In genomic region chr12:57515468-57515933, GRCh38 we compare ENCODE assay signal across 19 cellular contexts. TPM values are rescaled to one million over a fixed set of nuclear protein-coding genes. Genes with fewer than 3 reads are reported as not detected.
DNase-seq lines count a peak whose midpoint lies in the region; ATAC-seq and TF ChIP-seq lines count a peak whose summit lies in the region.
"Had no signal": no experiment of that assay in that cellular context is flagged by ENCODE, and none has a peak within 500 bp of the region (broad histone marks: within the 10 kb centered on the region; RNA-seq: fewer than 3 reads in every experiment).

No MANE protein-coding gene starts in this region.

- H3K4me3 Mint-ChIP-seq in endothelial cell (ENCODE audit: unreplicated experiment) (no peak overlapping the region), glutamatergic neuron (ENCODE audit: unreplicated experiment) (no peak overlapping the region)
- H3K4me3 Mint-ChIP-seq: activated naive CD8-positive, alpha-beta T cell treated with anti-CD3 and anti-CD28 coated beads, Interleukin-2, amount 10 ng/mL, durations not matched to agents 7 days and 5 days had no signal

- peaks cover 55% of the 10 kb centered on the region for H3K36me3 ChIP-seq in cardiac muscle cell
- H3K36me3 ChIP-seq in right atrium auricular region, result peaks cover 63% of the 10 kb centered on the region
- H3K36me3 ChIP-seq in Panc1 (ENCODE audit: control insufficient read depth, insufficient read depth, low read length), result peaks cover 24% of the 10 kb centered on the region
- H3K36me3 ChIP-seq in smooth muscle cell (ENCODE audit: low read depth), result peaks cover 5% of the 10 kb centered on the region

- H3K27ac Mint-ChIP-seq in endothelial cell (ENCODE audit: unreplicated experiment) (peak overlapping the region; percentile 67), glutamatergic neuron (ENCODE audit: unreplicated experiment) (no peak overlapping the region)
- H3K27ac Mint-ChIP-seq: activated naive CD8-positive, alpha-beta T cell treated with anti-CD3 and anti-CD28 coated beads, Interleukin-2, amount 10 ng/mL, durations not matched to agents 7 days and 5 days had no signal

- H3K36me3 Mint-ChIP-seq in endothelial cell (ENCODE audit: low read depth, unreplicated experiment) (peaks cover 64% of the 10 kb centered on the region), glutamatergic neuron (ENCODE audit: unreplicated experiment) (peaks cover 7% of the 10 kb centered on the region)

- intact Hi-C loops in Panc1 (cut with micrococcal nuclease; ENCODE audit: unreplicated experiment), result no loop called here

- H3K27ac ChIP-seq in cardiac muscle cell (peak overlapping the region; percentile 62), right atrium auricular region (no peak overlapping the region), Panc1 (ENCODE audit: low read length) (peak overlapping the region; percentile 63; the same call in 1 of the 2 replicates), smooth muscle cell (ENCODE audit: low read depth) (peak overlapping the region; percentile 98)
- H3K27ac ChIP-seq: left lung had no signal

- peaks cover 11% of the 10 kb centered on the region for H3K4me1 ChIP-seq in cardiac muscle cell (ENCODE audit: low read depth)
- H3K4me1 ChIP-seq in right atrium auricular region, result peaks cover 0 to 29% of the 10 kb centered on the region in 2 donors
- H3K4me1 ChIP-seq in Panc1 (ENCODE audit: control insufficient read depth, insufficient read depth, low read length), result peaks cover 36% of the 10 kb centered on the region
- peaks cover 10% of the 10 kb centered on the region for H3K4me1 ChIP-seq in smooth muscle cell (ENCODE audit: low read depth)

- no peak overlapping the region for H3K9ac ChIP-seq in smooth muscle cell (ENCODE audit: low read depth)
- H3K9ac ChIP-seq: SK-N-SH had no signal

- no peak overlapping the region for H2AFZ ChIP-seq in smooth muscle cell (ENCODE audit: low read depth)

- peaks cover 47% of the 10 kb centered on the region for H4K20me1 ChIP-seq in smooth muscle cell (ENCODE audit: low read depth)

- in situ Hi-C loops in Panc1 (cut with HindIII; ENCODE audit: low pct_unique_long_range_greater_than_20kb, low sequenced_read_pairs), result no loop called here

- H3K27me3 ChIP-seq in cardiac muscle cell (no peaks in the 10 kb centered on the region), right atrium auricular region (no peaks in the 10 kb centered on the region), Panc1 (ENCODE audit: control insufficient read depth, insufficient read depth, low read length) (no peaks in the 10 kb centered on the region), smooth muscle cell (ENCODE audit: low read depth) (no peaks in the 10 kb centered on the region)
- H3K27me3 ChIP-seq: dorsolateral prefrontal cortex, left lung, pancreas had no signal

- H3K9me3 Mint-ChIP-seq in endothelial cell (ENCODE audit: unreplicated experiment) (no peaks in the 10 kb centered on the region), glutamatergic neuron (ENCODE audit: unreplicated experiment) (peaks cover 35% of the 10 kb centered on the region)
- H3K9me3 Mint-ChIP-seq: activated naive CD8-positive, alpha-beta T cell treated with anti-CD3 and anti-CD28 coated beads, Interleukin-2, amount 10 ng/mL, durations not matched to agents 7 days and 5 days had no signal

- WGBS in smooth muscle cell (ENCODE audit: low lambda C conversion rate), result 97% methylated on average over 3 of the region's 3 CpGs

- ATAC-seq in Panc1, result no peak
- ATAC-seq: esophagus mucosa, left lung, pancreas had no signal

- H3K9me3 ChIP-seq in cardiac muscle cell (ENCODE audit: low read depth) (no peaks in the 10 kb centered on the region), right atrium auricular region (no peaks in the 10 kb centered on the region), Panc1 (ENCODE audit: control insufficient read depth, insufficient read depth, low read depth, low read length) (no peaks in the 10 kb centered on the region), smooth muscle cell (replicated peaks; ENCODE audit: low read depth) (no peaks in the 10 kb centered on the region)
- H3K9me3 ChIP-seq: left lung, pancreas, SK-N-SH had no signal

- no peak for TF ChIP-seq CTCF in cardiac muscle cell (IDR thresholded peaks at IDR 0.05; ENCODE audit: low read depth, low read length)
- no peak for TF ChIP-seq CTCF in right atrium auricular region (IDR thresholded peaks at IDR 0.05)
- no peak for TF ChIP-seq CTCF in Panc1 (IDR thresholded peaks at IDR 0.05)
- TF ChIP-seq CTCF in endothelial cell (IDR thresholded peaks at IDR 0.05; ENCODE audit: unreplicated experiment), result no peak
- TF ChIP-seq CTCF in smooth muscle cell (IDR thresholded peaks at IDR 0.05; ENCODE audit: borderline replicate concordance, insufficient read depth, poor library complexity, severe bottlenecking), result no peak
- TF ChIP-seq CTCF in glutamatergic neuron (IDR thresholded peaks at IDR 0.05; ENCODE audit: partially characterized antibody, unreplicated experiment), result no peak

- H3K27me3 Mint-ChIP-seq in endothelial cell (ENCODE audit: unreplicated experiment) (peaks cover 11% of the 10 kb centered on the region), glutamatergic neuron (ENCODE audit: unreplicated experiment) (peaks cover 18% of the 10 kb centered on the region)
- H3K27me3 Mint-ChIP-seq: activated naive CD8-positive, alpha-beta T cell treated with anti-CD3 and anti-CD28 coated beads, Interleukin-2, amount 10 ng/mL, durations not matched to agents 7 days and 5 days had no signal

- peaks cover 31% of the 10 kb centered on the region for H3K79me2 ChIP-seq in smooth muscle cell (ENCODE audit: low read depth)

- no peak overlapping the region for H3K4me3 ChIP-seq in cardiac muscle cell
- no peak overlapping the region for H3K4me3 ChIP-seq in right atrium auricular region
- no peak overlapping the region for H3K4me3 ChIP-seq in Panc1 (ENCODE audit: low read depth in 2 of 2, low read length in 2 of 2)
- H3K4me3 ChIP-seq in smooth muscle cell, result no peak overlapping the region
- H3K4me3 ChIP-seq: dorsolateral prefrontal cortex, left lung, pancreas had no signal

- CTCF ChIA-PET in Panc1 (lab: Charles Lee), result no interaction called here

- H3K4me2 ChIP-seq in smooth muscle cell, result no peak overlapping the region
- H3K4me2 ChIP-seq: SK-N-SH had no signal

- peaks cover 69% of the 10 kb centered on the region for H3F3A ChIP-seq in smooth muscle cell (ENCODE audit: low read depth)

- H3K4me1 Mint-ChIP-seq in endothelial cell (ENCODE audit: unreplicated experiment), result peaks cover 22% of the 10 kb centered on the region
- peaks cover 14% of the 10 kb centered on the region for H3K4me1 Mint-ChIP-seq in glutamatergic neuron (ENCODE audit: low read depth, unreplicated experiment)

- BruUV-seq in Panc1 (replicated peaks; lab: Mats Ljungman, UMichigan), result TSS peak; percentile 44

- DNase-seq in cardiac muscle cell (ENCODE audit: low read depth in 1 of 2, low spot score in 1 of 2) (peak in 1 of 2 donors; percentile 10), right atrium auricular region (ENCODE audit: low spot score) (no peak), Panc1 (ENCODE audit: low read depth, low spot score) (no peak), endothelial cell (ENCODE audit: low spot score) (no peak), smooth muscle cell (lab: John Stamatoyannopoulos, UW; ENCODE audit: unreplicated experiment) (no peak), NCI-H2107 treated with DMSO at 0.1 percent for 48 hours (lab: John Stamatoyannopoulos, UW; ENCODE audit: unreplicated experiment) (no peak), glutamatergic neuron (no peak), NCI-H1930 (lab: John Stamatoyannopoulos, UW) (no peak)
- DNase-seq: activated naive CD8-positive, alpha-beta T cell treated with anti-CD3 and anti-CD28 coated beads, Interleukin-2, amount 10 ng/mL, durations not matched to agents 7 days and 5 days; dorsolateral prefrontal cortex; left lung; NCI-H1105 treated with DMSO at 0.1 percent for 48 hours; NCI-H526 treated with DMSO at 0.1 percent for 48 hours; pancreas; PC-3; SK-N-SH had no signal

- POLR2A ChIA-PET in Panc1 (lab: Charles Lee), result no interaction called here

RNA-seq across cellular contexts. Expression of gene DDIT3, which starts 4.8 kb away (rescaled TPM):
- 30.2 and 44.2 TPM in 2 replicates for total RNA-seq in cardiac muscle cell
- polyA plus RNA-seq in cardiac muscle cell, result 33.8 and 51.3 TPM in 2 replicates
- total RNA-seq in right atrium auricular region, result 10 to 100 TPM; 19.8 to 25.0 TPM
- total RNA-seq in Panc1 (2021; ENCODE audit: unreplicated experiment), result 47.2 TPM
- 24.6 TPM for polyA plus RNA-seq in Panc1 (2012; ENCODE audit: insufficient read length)
- 4.2 TPM for total RNA-seq in endothelial cell (ENCODE audit: unreplicated experiment)
- 25.8 and 28.4 TPM in 2 replicates for total RNA-seq in smooth muscle cell
- polyA plus RNA-seq in smooth muscle cell, result 27.8 and 43.5 TPM in 2 replicates
- total RNA-seq in glutamatergic neuron (ENCODE audit: unreplicated experiment), result 70.9 TPM

RNA-seq across cellular contexts. Expression of gene MBD6, which starts 7.1 kb away (rescaled TPM):
- total RNA-seq in cardiac muscle cell, result 13.8 and 14.1 TPM in 2 replicates
- polyA plus RNA-seq in cardiac muscle cell, result 22.8 and 36.9 TPM in 2 replicates
- 10 to 100 TPM; 12.5 to 14.4 TPM for total RNA-seq in right atrium auricular region
- total RNA-seq in Panc1 (2021; ENCODE audit: unreplicated experiment), result 115 TPM
- polyA plus RNA-seq in Panc1 (2012; ENCODE audit: insufficient read length), result 99.2 TPM
- total RNA-seq in endothelial cell (ENCODE audit: unreplicated experiment), result 99.0 TPM
- total RNA-seq in smooth muscle cell, result 3.7 and 9.1 TPM in 2 replicates
- polyA plus RNA-seq in smooth muscle cell, result 11.7 and 18.4 TPM in 2 replicates
- total RNA-seq in glutamatergic neuron (ENCODE audit: unreplicated experiment), result 108 TPM

RNA-seq across cellular contexts. Expression of gene MARS1, which starts 27.6 kb away (rescaled TPM):
- total RNA-seq in cardiac muscle cell (76.7 and 333 TPM in 2 replicates), right atrium auricular region (10 to 100 TPM; 36.9 to 41.0 TPM), Panc1 (2021; ENCODE audit: unreplicated experiment) (291 TPM), endothelial cell (ENCODE audit: unreplicated experiment) (183 TPM), smooth muscle cell (192 and 629 TPM in 2 replicates), glutamatergic neuron (ENCODE audit: unreplicated experiment) (870 TPM)
- polyA plus RNA-seq in cardiac muscle cell (153 and 190 TPM in 2 replicates), smooth muscle cell (186 and 187 TPM in 2 replicates)
- 380 TPM for polyA plus RNA-seq in Panc1 (2012; ENCODE audit: insufficient read length)

RNA-seq across cellular contexts. Expression of gene DCTN2, which starts 31.5 kb away (rescaled TPM):
- total RNA-seq in cardiac muscle cell (210 and 230 TPM in 2 replicates), right atrium auricular region (100 to 1,000 TPM; 109 to 114 TPM), Panc1 (2021; ENCODE audit: unreplicated experiment) (97.6 TPM), endothelial cell (ENCODE audit: unreplicated experiment) (195 TPM), smooth muscle cell (88.0 and 107 TPM in 2 replicates), glutamatergic neuron (ENCODE audit: unreplicated experiment) (484 TPM)
- polyA plus RNA-seq in cardiac muscle cell (156 and 157 TPM in 2 replicates), smooth muscle cell (119 and 127 TPM in 2 replicates)
- 109 TPM for polyA plus RNA-seq in Panc1 (2012; ENCODE audit: insufficient read length)

RNA-seq across cellular contexts. Expression of gene KIF5A, which starts 34.3 kb away (rescaled TPM):
- total RNA-seq in cardiac muscle cell, result 0.36 and 0.49 TPM in 2 replicates
- 0.05 and 0.11 TPM in 2 replicates for polyA plus RNA-seq in cardiac muscle cell
- total RNA-seq in right atrium auricular region, result under 1 TPM; 0.11 to 0.12 TPM
- 3.0 TPM for total RNA-seq in Panc1 (2021; ENCODE audit: unreplicated experiment)
- polyA plus RNA-seq in Panc1 (2012; ENCODE audit: insufficient read length), result 3.1 TPM
- 0.46 TPM for total RNA-seq in endothelial cell (ENCODE audit: unreplicated experiment)
- total RNA-seq in smooth muscle cell, result 2.2 and 2.8 TPM in 2 replicates
- 0.34 and 0.53 TPM in 2 replicates for polyA plus RNA-seq in smooth muscle cell
- 314 TPM for total RNA-seq in glutamatergic neuron (ENCODE audit: unreplicated experiment)
- total RNA-seq: HT-29, LHCN-M2, PC-3 had no signal

Comparison
In these comparisons a context has a peak if more than half of its experiments do, and no peak if none do; other contexts are left out.
1. H3K27ac ChIP-seq: peak in cardiac muscle cell (single experiment), Panc1 (single experiment) and smooth muscle cell (single experiment); none in right atrium auricular region (0 of 2).